In the genomic region with DNA sequence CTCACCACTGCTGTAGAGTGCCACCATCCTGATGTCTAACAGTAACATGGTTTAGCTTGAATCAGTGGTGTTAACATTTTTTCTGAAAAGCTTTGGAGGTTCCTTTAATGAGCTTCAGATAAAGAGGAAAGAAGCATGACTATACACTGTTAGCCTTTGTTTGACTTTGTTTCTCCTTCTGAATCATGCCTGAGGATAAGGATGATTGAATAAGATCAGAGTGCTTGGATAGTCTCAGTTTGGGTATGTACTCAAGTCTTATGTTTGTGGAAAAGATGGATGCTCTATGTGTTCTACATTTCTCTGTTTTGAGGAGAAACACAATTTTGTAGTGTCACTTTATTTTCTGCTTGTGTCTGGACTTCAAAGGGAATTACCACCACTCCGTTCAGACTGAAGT, we compare ENCODE assay signal across 33 cellular contexts. TPM values are rescaled to one million over a fixed set of nuclear protein-coding genes. Genes with fewer than 3 reads are reported as not detected.
DNase-seq lines count a peak whose midpoint lies in the region; ATAC-seq lines count a peak whose summit lies in the region.
"Had no signal": no experiment of that assay in that cellular context is flagged by ENCODE, and none has a peak within 500 bp of the region (broad histone marks: within the 10 kb centered on the region; RNA-seq: fewer than 3 reads in every experiment).

No MANE protein-coding gene starts in this region.

- DNase-seq in Caki2 (ENCODE audit: low read depth): peak; percentile 32
- peak; percentile 3 for DNase-seq in GM23248
- peak; percentile 13 for DNase-seq in amniotic epithelial cell (ENCODE audit: low read depth)
- peak; percentile 27 for DNase-seq in kidney glomerular epithelial cell (lab: John Stamatoyannopoulos, UW)
- DNase-seq in GOT3 (lab: John Stamatoyannopoulos, UW): no peak
- no peak for DNase-seq in DMS79 (lab: John Stamatoyannopoulos, UW)
- no peak for DNase-seq in activated CD8-positive, alpha-beta memory T cell treated with anti-CD3 and anti-CD28 coated beads for 24 hours
- DNase-seq: activated CD8-positive, alpha-beta T cell treated with anti-CD3 and anti-CD28 coated beads for 36 hours; activated naive CD4-positive, alpha-beta T cell treated with anti-CD3 and anti-CD28 coated beads, Interleukin-2, amount 50 U/mL, for 16 hours; AML-193; amniotic stem cell; CD4-positive, alpha-beta memory T cell; DMS 273 treated with DMSO at 0.1 percent for 48 hours; KBM-7; left colon; MG63; NCI-H1417; NCI-H2081 treated with DMSO at 0.1 percent for 48 hours; NCI-H2227 treated with DMSO at 0.1 percent for 48 hours; NCI-H526 treated with DMSO at 0.1 percent for 48 hours; PC-9; right lobe of liver; Right ventricle myocardium superior; spleen; stimulated activated CD4-positive, alpha-beta T cell treated with anti-CD3 and anti-CD28 coated beads, Interleukin-2, amount 100 ng/mL, for 24 hours; T-helper 2 cell had no signal

- H3K4me1 ChIP-seq in GM23248 (ENCODE audit: insufficient read depth): peaks cover 13% of the 10 kb centered on the region
- H3K4me1 ChIP-seq: neural progenitor cell, right lobe of liver, vagina had no signal

- H3K27me3 ChIP-seq in GM23248 (replicated peaks; ENCODE audit: insufficient read depth): no peaks in the 10 kb centered on the region
- H3K27me3 ChIP-seq: gastroesophageal sphincter, hepatocyte, MG63, neural progenitor cell, right lobe of liver, spleen, vagina had no signal

- WGBS in GM23248 (ENCODE audit: low coverage in 1 of 2, low lambda C conversion rate in 2 of 2, missing lambda C conversion rate in 2 of 2), 2 experiments: 95 to 97% methylated on average over 1 of the region's 1 CpG

- no peak overlapping the region for H3K4me3 ChIP-seq in GM23248
- H3K4me3 ChIP-seq: A549, gastroesophageal sphincter, hepatocyte, MG63, neural progenitor cell, PC-9, right lobe of liver, spleen, vagina had no signal

- no peak for ATAC-seq in HG02610 (IDR thresholded peaks at IDR 0.05; ENCODE audit: unreplicated experiment)
- ATAC-seq: A549; activated CD8-positive, alpha-beta T cell treated with anti-CD3 and anti-CD28 coated beads for 36 hours; activated T-helper 17 cell treated with anti-CD3 and anti-CD28 coated beads, Interleukin-2, amount 50 U/mL, for 72 hours; gastroesophageal sphincter; left colon; right lobe of liver had no signal

- peaks cover 52% of the 10 kb centered on the region for H3K36me3 ChIP-seq in GM23248 (ENCODE audit: low read depth)

- no peak overlapping the region for H2AFZ ChIP-seq in GM23248
- H2AFZ ChIP-seq: hepatocyte, neural progenitor cell, PC-9 had no signal

- no peaks in the 10 kb centered on the region for H3K9me2 ChIP-seq in GM23248 (ENCODE audit: insufficient read depth)

- peaks cover 15% of the 10 kb centered on the region for H3K79me2 ChIP-seq in GM23248 (ENCODE audit: insufficient read depth)
- H3K79me2 ChIP-seq: hepatocyte had no signal

- H4K20me1 ChIP-seq in GM23248 (ENCODE audit: insufficient read depth): peaks cover 5% of the 10 kb centered on the region; the same call in 1 of the 2 replicates

- H3K27ac ChIP-seq in GM23248: no peak overlapping the region
- H3K27ac ChIP-seq: A549, gastroesophageal sphincter, hepatocyte, PC-9, right lobe of liver, spleen, vagina had no signal

- H3K4me2 ChIP-seq in GM23248 (ENCODE audit: unreplicated experiment): no peak overlapping the region
- H3K4me2 ChIP-seq: A549, hepatocyte, neural progenitor cell, PC-9 had no signal

- H3K9ac ChIP-seq in GM23248: no peak overlapping the region
- H3K9ac ChIP-seq: neural progenitor cell had no signal

- no peaks in the 10 kb centered on the region for H3K9me3 ChIP-seq in GM23248 (ENCODE audit: low read depth)
- H3K9me3 ChIP-seq: A549, gastroesophageal sphincter, MG63, right lobe of liver, spleen, vagina had no signal

- H3F3A ChIP-seq in GM23248 (ENCODE audit: insufficient read depth): no peaks in the 10 kb centered on the region

- in situ Hi-C loops in Caki2 (cut with HindIII; ENCODE audit: low pct_unique_long_range_greater_than_20kb, low sequenced_read_pairs) (no loop called here), GM23248 (cut with MboI) (no loop called here)

RNA-seq across cellular contexts. Expression of a gene that starts 42.0 kb away (rescaled TPM):
- total RNA-seq in Caki2 (2014; rRNA removed; shearing (Covaris generic); ENCODE audit: low replicate concordance): 14.0 and 16.0 TPM in 2 replicates
- 35.1 and 46.4 TPM in 2 replicates for total RNA-seq in GM23248 (2014; rRNA removed; shearing (Covaris generic))
- polyA plus RNA-seq in GM23248 (2016; fragmentation: Nextera tagmentation; extraction: Ambion mirVana): 13.6 and 13.7 TPM in 2 replicates

Comparison
In these comparisons a context has a peak if more than half of its experiments do, and no peak if none do; other contexts are left out.
1. DNase-seq: peak in Caki2 (single experiment), GM23248 (single experiment), amniotic epithelial cell (single experiment) and kidney glomerular epithelial cell (single experiment); none in GOT3 (single experiment), DMS79 (single experiment) and activated CD8-positive, alpha-beta memory T cell treated with anti-CD3 and anti-CD28 coated beads for 24 hours (single experiment).